21 cellular contexts compared by ENCODE assay signal in genomic region chr11:43116071-43116470, GRCh38.
DNase-seq lines count a peak whose midpoint lies in the region; ATAC-seq and TF ChIP-seq lines count a peak whose summit lies in the region.
"Had no signal": no experiment of that assay in that cellular context is flagged by ENCODE, and none has a peak within 500 bp of the region (broad histone marks: within the 10 kb centered on the region; RNA-seq: fewer than 3 reads in every experiment).

No MANE protein-coding gene starts in this region.

- ATAC-seq in HG03175 (IDR thresholded peaks at IDR 0.05; ENCODE audit: unreplicated experiment): no peak
- ATAC-seq in HG02870 (IDR thresholded peaks at IDR 0.05; ENCODE audit: unreplicated experiment): no peak
- ATAC-seq: A549, GM23338, HCT116 had no signal

- WGBS in esophagus muscularis mucosa: 63% methylated on average over 1 of the region's 1 CpG

- H3K9me3 ChIP-seq in esophagus muscularis mucosa: no peaks in the 10 kb centered on the region
- H3K9me3 ChIP-seq: A549; BE2C; BLaER1 treated with 17β-estradiol and CSF1 and Interleukin-3, amounts not matched to agents 10 nM and 100 nM had no signal

- TF ChIP-seq POLR2A in esophagus muscularis mucosa (IDR thresholded peaks at IDR 0.05; ENCODE audit: low read depth): no peak

- no peak overlapping the region for H3K4me3 ChIP-seq in esophagus muscularis mucosa
- H3K4me3 ChIP-seq: A549; BLaER1 treated with 17β-estradiol and CSF1 and Interleukin-3, amounts not matched to agents 10 nM and 100 nM; GM23338 had no signal

- TF ChIP-seq EP300 in esophagus muscularis mucosa (IDR thresholded peaks at IDR 0.05): no peak

- peak; percentile 6 for DNase-seq in NCI-H1105 treated with DMSO at 0.1 percent for 48 hours (lab: John Stamatoyannopoulos, UW)
- DNase-seq in NCI-H1105 (lab: John Stamatoyannopoulos, UW): no peak
- DNase-seq in NCI-H69 (lab: John Stamatoyannopoulos, UW): peak; percentile 41
- DNase-seq in esophagus muscularis mucosa (ENCODE audit: extremely low spot score): peak; percentile 29
- DNase-seq: 8988T; ACHN; AML-193; BE2C; CD4-positive, alpha-beta T cell; CD8-positive, alpha-beta memory T cell; DMS 273 treated with DMSO at 0.1 percent for 48 hours; DMS79; EL; GDM1; H9 had no signal

- H3K4me1 ChIP-seq in esophagus muscularis mucosa: no peaks in the 10 kb centered on the region
- H3K4me1 ChIP-seq: A549; BE2C; BLaER1 treated with 17β-estradiol and CSF1 and Interleukin-3, amounts not matched to agents 10 nM and 100 nM had no signal

- no peak overlapping the region for H3K27ac ChIP-seq in esophagus muscularis mucosa (replicated peaks in 1 of 4)
- H3K27ac ChIP-seq: A549; BLaER1 treated with 17β-estradiol and CSF1 and Interleukin-3, amounts not matched to agents 10 nM and 100 nM had no signal

- intact Hi-C loops in esophagus muscularis mucosa (cut with DNase I): no loop called here

- no peak for TF ChIP-seq CTCF in esophagus muscularis mucosa (IDR thresholded peaks at IDR 0.05)

- no peaks in the 10 kb centered on the region for H3K27me3 ChIP-seq in esophagus muscularis mucosa
- H3K27me3 ChIP-seq: BE2C; BLaER1 treated with 17β-estradiol and CSF1 and Interleukin-3, amounts not matched to agents 10 nM and 100 nM had no signal

- no peaks in the 10 kb centered on the region for H3K36me3 ChIP-seq in esophagus muscularis mucosa
- H3K36me3 ChIP-seq: BE2C; BLaER1 treated with 17β-estradiol and CSF1 and Interleukin-3, amounts not matched to agents 10 nM and 100 nM had no signal
